In the genomic region with DNA sequence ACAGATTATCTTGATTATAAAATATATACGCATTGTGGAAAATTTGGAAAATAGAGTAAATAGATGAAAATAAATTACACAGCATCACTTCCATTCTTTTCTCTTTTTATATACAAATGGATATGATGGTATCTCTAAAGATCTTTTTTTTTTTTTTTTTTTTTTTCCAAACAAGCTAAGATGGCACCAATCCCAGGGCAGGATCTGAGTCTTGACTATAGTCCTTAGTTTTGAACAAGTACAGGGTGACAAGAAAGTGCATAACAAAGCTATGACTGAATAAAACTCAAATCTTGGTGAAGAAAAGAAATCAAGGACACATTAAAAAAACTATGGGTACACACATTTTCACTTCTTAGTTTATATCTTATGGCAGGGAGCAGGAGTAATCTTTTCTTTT, we compare ENCODE assay signal across 10 cellular contexts. TPM values are rescaled to one million over a fixed set of nuclear protein-coding genes. Genes with fewer than 3 reads are reported as not detected.
A peak's percentile ranks its signal among the peaks of the same experiment; 100 is the strongest.
DNase-seq lines count a peak whose midpoint lies in the region; ATAC-seq, FAIRE-seq and TF ChIP-seq lines count a peak whose summit lies in the region.
"Had no signal": no experiment of that assay in that cellular context is flagged by ENCODE, and none has a peak within 500 bp of the region (broad histone marks: within the 10 kb centered on the region; RNA-seq: fewer than 3 reads in every experiment).

No MANE protein-coding gene starts in this region.

- H3K4me3 Mint-ChIP-seq in natural killer cell treated with Interleukin-12 subunit alpha and Interleukin-12 subunit beta and Interleukin-15 and Interleukin-18, amount 100 ng/mL, for 72 hours, result peak overlapping the region; percentile 60

- TF ChIP-seq RAD21 in GM12878 (IDR thresholded peaks at IDR 0.05; ENCODE audit: insufficient read depth, low read depth, low read length), result no peak

- H3K27me3 ChIP-seq in KMS-11 (ENCODE audit: insufficient read depth, low read depth), result no peaks in the 10 kb centered on the region
- no peaks in the 10 kb centered on the region for H3K27me3 ChIP-seq in GM12878 (replicated peaks in 1 of 2; ENCODE audit: control insufficient read depth in 2 of 2, insufficient read depth in 2 of 2, low read length in 1 of 2)
- H3K27me3 ChIP-seq: pancreas had no signal

- H3K4me2 ChIP-seq in KMS-11 (0 out of 2 replicates have a peak overlapping the region, but pooled peaks have one; percentile 62), GM12878 (ENCODE audit: control insufficient read depth, insufficient read depth) (no peak overlapping the region)

- 92% methylated on average over 1 of the region's 1 CpG for WGBS in GM12878 (ENCODE audit: insufficient coverage, insufficient replicate concordance, low lambda C conversion rate, missing lambda C conversion rate)

- intact Hi-C loops in GM12878 (cut with micrococcal nuclease; ENCODE audit: unreplicated experiment), result no loop called here

- no peak for TF ChIP-seq CTCF in KMS-11 (conservative IDR thresholded peaks at IDR 0.05; ENCODE audit: low read depth, low read length)
- no peak for TF ChIP-seq CTCF in GM12878 (IDR thresholded peaks at IDR 0.05 in 2 of 3, conservative IDR thresholded peaks at IDR 0.05 in 1 of 3; ENCODE audit: control insufficient read depth in 2 of 3, extremely low read depth in 1 of 3, insufficient read depth in 1 of 3, low read depth in 3 of 3, low read length in 3 of 3)

- ATAC-seq in GM12878, result no peak
- ATAC-seq in natural killer cell treated with Interleukin-12 subunit alpha and Interleukin-12 subunit beta and Interleukin-15 and Interleukin-18, amount 100 ng/mL, for 72 hours, result no peak
- no peak for ATAC-seq in HG02970 (IDR thresholded peaks at IDR 0.05; ENCODE audit: low FRiP score, unreplicated experiment)
- ATAC-seq in HG02610 (IDR thresholded peaks at IDR 0.05; ENCODE audit: unreplicated experiment), result no peak

- H3K4me1 ChIP-seq in KMS-11 (ENCODE audit: low read depth, poor library complexity, severe bottlenecking) (peaks cover 58% of the 10 kb centered on the region), GM12878 (ENCODE audit: control insufficient read depth, insufficient read depth, low read length) (peaks cover 48% of the 10 kb centered on the region)

- H3K4me1 Mint-ChIP-seq in natural killer cell treated with Interleukin-12 subunit alpha and Interleukin-12 subunit beta and Interleukin-15 and Interleukin-18, amount 100 ng/mL, for 72 hours (ENCODE audit: low read depth in 2 of 2), result peaks cover 57 to 84% of the 10 kb centered on the region in 2 donors

- DNase-seq in ACHN (peak; percentile 39), GM12878 (ENCODE audit: low read depth, low spot score) (no peak), SK-N-DZ (ENCODE audit: low spot score) (no peak), dermis blood vessel endothelial cell (no peak)
- DNase-seq in natural killer cell treated with Interleukin-12 subunit alpha and Interleukin-12 subunit beta and Interleukin-15 and Interleukin-18, amount 100 ng/mL, for 72 hours (ENCODE audit: low spot score), result no peak
- DNase-seq: activated CD4-positive, alpha-beta T cell treated with anti-CD3 and anti-CD28 coated beads for 1 hour had no signal

- H3K36me3 ChIP-seq in KMS-11 (ENCODE audit: insufficient read depth) (0 out of 2 replicates have a peak, but pooled peaks cover 8% of the 10 kb centered on the region), GM12878 (ENCODE audit: control insufficient read depth in 2 of 2, insufficient read depth in 2 of 2, low read length in 1 of 2) (peaks cover 0 to 3% of the 10 kb centered on the region in 2 experiments; a peak in 2 of 4 replicates)
- H3K36me3 ChIP-seq: pancreas had no signal

- SMC1A ChIA-PET in GM12878 (lab: Charles Lee; ENCODE audit: uncharacterized antibody, unreplicated experiment), result interaction anchor here (0.6 to 7.9 kb wide), 12 partner anchors 11 to 415 kb away, joined by 3 to 176 read pairs (median 5); no protein-coding TSS in a partner anchor

- in situ Hi-C loops in ACHN (cut with HindIII; ENCODE audit: low pct_ligation_motif_present, low pct_unique_long_range_greater_than_20kb, low sequenced_read_pairs) (no loop called here), GM12878 (cut with MboI) (loop anchor here (10.0 kb wide), 1 partner anchor 182 kb away; no protein-coding TSS in a partner anchor)

- no peaks in the 10 kb centered on the region for H3K27me3 Mint-ChIP-seq in natural killer cell treated with Interleukin-12 subunit alpha and Interleukin-12 subunit beta and Interleukin-15 and Interleukin-18, amount 100 ng/mL, for 72 hours

- CTCF ChIA-PET in GM12878 (lab: Yijun Ruan, JAX), result interaction anchor here (0.6 to 4.8 kb wide), 12 partner anchors 11 to 415 kb away, joined by 3 to 40 read pairs (median 4); no protein-coding TSS in a partner anchor

- H4K20me1 ChIP-seq in KMS-11 (ENCODE audit: insufficient read depth), result no peaks in the 10 kb centered on the region
- H4K20me1 ChIP-seq in GM12878 (ENCODE audit: control insufficient read depth, insufficient read depth), result no peaks in the 10 kb centered on the region

- H2AFZ ChIP-seq in KMS-11 (ENCODE audit: low read depth) (no peak overlapping the region), GM12878 (ENCODE audit: control insufficient read depth, low read depth, low read length) (no peak overlapping the region)

- H3K9ac ChIP-seq in KMS-11 (no peak overlapping the region), GM12878 (ENCODE audit: control insufficient read depth, insufficient read depth, low read length) (no peak overlapping the region)

- H3K79me2 ChIP-seq in KMS-11 (ENCODE audit: insufficient read depth, low read depth) (peaks cover 86% of the 10 kb centered on the region), GM12878 (ENCODE audit: control insufficient read depth, insufficient read depth, low read length) (peaks cover 3% of the 10 kb centered on the region)

- no peak for FAIRE-seq in GM12878 (lab: Jason Lieb, UNC)

- POLR2A ChIA-PET in GM12878 (lab: Charles Lee), result interaction anchor here (0.6 to 3.2 kb wide), 12 partner anchors 10 to 484 kb away, joined by 3 to 25 read pairs (median 4); no protein-coding TSS in a partner anchor

- TF ChIP-seq EP300 in GM12878 (IDR thresholded peaks at IDR 0.05; ENCODE audit: borderline replicate concordance in 1 of 2, control insufficient read depth in 1 of 2, low read depth in 2 of 2, low read length in 2 of 2), result no peak

- H3K27ac ChIP-seq in KMS-11 (peak overlapping the region; percentile 55; the same call in 1 of the 2 replicates), GM12878 (ENCODE audit: control insufficient read depth, insufficient read depth) (peak overlapping the region; percentile 88; the same call in 1 of the 2 replicates)

- peaks cover 12% of the 10 kb centered on the region for H3K9me3 Mint-ChIP-seq in natural killer cell treated with Interleukin-12 subunit alpha and Interleukin-12 subunit beta and Interleukin-15 and Interleukin-18, amount 100 ng/mL, for 72 hours

- no TSS peak for BruUV-seq in GM12878 (replicated peaks; lab: Mats Ljungman, UMichigan)

- RAD21 ChIA-PET in GM12878 (lab: Charles Lee; ENCODE audit: unreplicated experiment), result interaction anchor here (1.0 to 4.5 kb wide), 13 partner anchors 9 to 271 kb away, joined by 3 to 47 read pairs (median 7); a partner anchor contains a TSS

- H3K36me3 Mint-ChIP-seq in natural killer cell treated with Interleukin-12 subunit alpha and Interleukin-12 subunit beta and Interleukin-15 and Interleukin-18, amount 100 ng/mL, for 72 hours, result peaks cover 28% of the 10 kb centered on the region

- peak overlapping the region; percentile 95 to 96 for H3K27ac Mint-ChIP-seq in natural killer cell treated with Interleukin-12 subunit alpha and Interleukin-12 subunit beta and Interleukin-15 and Interleukin-18, amount 100 ng/mL, for 72 hours

- H3K9me3 ChIP-seq in GM12878 (replicated peaks; ENCODE audit: control insufficient read depth, insufficient read depth, low read length), result peaks cover 9% of the 10 kb centered on the region; the same call in 2 of the 3 replicates
- H3K9me3 ChIP-seq: pancreas had no signal

- TF ChIP-seq POLR2A in GM12878 (IDR thresholded peaks at IDR 0.05; ENCODE audit: low read depth, low read length), result no peak

- H3K4me3 ChIP-seq in KMS-11 (IDR thresholded peaks at IDR 0.05; ENCODE audit: insufficient read depth, low read depth, low read length) (no peak overlapping the region), GM12878 (no peak overlapping the region)
- H3K4me3 ChIP-seq: pancreas had no signal

TF ChIP-seq in GM12878, 131 proteins besides CTCF, POLR2A, EP300 and RAD21:
- TF ChIP-seq DPF2 (IDR thresholded peaks at IDR 0.05), result no peak
- TF ChIP-seq PAX5 (IDR thresholded peaks at IDR 0.05; ENCODE audit: borderline replicate concordance, low read depth, low read length), result no peak
- no peak for TF ChIP-seq NFIC (IDR thresholded peaks at IDR 0.05; ENCODE audit: low read depth, low read length)

RNA-seq across cellular contexts. Expression of a gene that starts 42.6 kb away (rescaled TPM):
- 91.6 and 101 TPM in 2 replicates for total RNA-seq in GM12878 (2013; cell fraction: nucleolus; rRNA removed)
- total RNA-seq in GM12878 (2014; rRNA removed), result 19.9 and 27.6 TPM in 2 replicates
- 48.9 and 49.5 TPM in 2 replicates for total RNA-seq in GM12878 (2014; rRNA removed; fragmentation: Illumina TruSeq; extraction: Trizol)
- total RNA-seq in GM12878 (2021), result 20.8 and 23.7 TPM in 2 replicates
- 16.0 TPM for polyA plus RNA-seq in GM12878 (2011; ENCODE audit: low read depth)
- 47.1 and 68.8 TPM in 2 replicates for polyA plus RNA-seq in GM12878 (2011; rRNA removed)
- 13.2 and 14.5 TPM in 2 replicates for polyA plus RNA-seq in GM12878 (2011; cell fraction: cytosol; rRNA removed)
- polyA plus RNA-seq in GM12878 (2011; cell fraction: nucleus; rRNA removed), result 27.8 and 36.4 TPM in 2 replicates
- 22.2 and 26.2 TPM in 2 replicates for polyA plus RNA-seq in GM12878 (2012)
- 40.0 and 52.8 TPM in 2 replicates for polyA plus RNA-seq in GM12878 (2014; fragmentation: Illumina TruSeq; extraction: Trizol)
- polyA plus RNA-seq in GM12878 (2014; fragmentation: Nextera tagmentation; extraction: Ambion mirVana), result 10 to 100 TPM; 31.0 to 39.7 TPM
- polyA plus RNA-seq in GM12878 (2014; rRNA removed), result 18.6 and 21.3 TPM in 2 replicates
- polyA plus RNA-seq in GM12878 (2016; fragmentation: Nextera tagmentation; extraction: Ambion mirVana), result 10 to 100 TPM; 31.3 to 35.3 TPM
- polyA minus RNA-seq in GM12878 (2011; rRNA and poly(A)+ RNA removed), result 14.1 and 15.7 TPM in 2 replicates
- polyA minus RNA-seq in GM12878 (2011; cell fraction: cytosol; rRNA and poly(A)+ RNA removed), result 5.5 and 11.7 TPM in 2 replicates
- polyA minus RNA-seq in GM12878 (2011; cell fraction: nucleus; rRNA and poly(A)+ RNA removed), result 19.2 and 37.0 TPM in 2 replicates
- total RNA-seq in natural killer cell treated with Interleukin-12 subunit alpha and Interleukin-12 subunit beta and Interleukin-15 and Interleukin-18, amount 100 ng/mL, for 72 hours, result 10 to 100 TPM; 31.1 to 62.6 TPM
- polyA plus RNA-seq in SK-N-DZ (2014; cell fraction: cytosol; rRNA removed), result 24.7 and 30.0 TPM in 2 replicates
- polyA plus RNA-seq in SK-N-DZ (2014; cell fraction: nucleus; rRNA removed), result 52.3 and 53.1 TPM in 2 replicates
- total RNA-seq in dermis blood vessel endothelial cell, result 14.4 and 15.7 TPM in 2 replicates
